ENCODE assay signal across 8 cellular contexts in genomic region chr12:108514973-108515814, GRCh38. TPM values are rescaled to one million over a fixed set of nuclear protein-coding genes. Genes with fewer than 3 reads are reported as not detected.
DNase-seq lines count a peak whose midpoint lies in the region; ATAC-seq and TF ChIP-seq lines count a peak whose summit lies in the region.

TSS of gene FICD (plus strand) at chr12:108515277. CDS start at chr12:108516973, 1,696 bp downstream.

- H3K9ac ChIP-seq in mucosa of stomach (ENCODE audit: low read length) = peak within 1 kb of the TSS; percentile 82

- no peaks in the 10 kb centered on the region for H3K27me3 ChIP-seq in esophagus (ENCODE audit: control insufficient read depth in 1 of 2, insufficient read depth in 2 of 2, low read length in 2 of 2)
- H3K27me3 ChIP-seq in mucosa of stomach (ENCODE audit: control insufficient read depth, insufficient read depth, low read length) = no peaks in the 10 kb centered on the region

- no peaks in the 10 kb centered on the region for H3K27me3 Mint-ChIP-seq in activated T-cell treated with anti-CD3 and anti-CD28 coated beads, Interleukin-2, amount 50 U/mL, for 24 hours

- H3K4me3 Mint-ChIP-seq in activated T-cell treated with anti-CD3 and anti-CD28 coated beads, Interleukin-2, amount 50 U/mL, for 24 hours = peak within 1 kb of the TSS; percentile 92

- H3K9me3 ChIP-seq in esophagus (ENCODE audit: control insufficient read depth in 2 of 2, insufficient read depth in 1 of 2, low read depth in 1 of 2, low read length in 1 of 2) = no peaks in the 10 kb centered on the region
- no peaks in the 10 kb centered on the region for H3K9me3 ChIP-seq in mucosa of stomach (ENCODE audit: control insufficient read depth, low read length)

- peak within 1 kb of the TSS; percentile 95 for H3K27ac Mint-ChIP-seq in activated T-cell treated with anti-CD3 and anti-CD28 coated beads, Interleukin-2, amount 50 U/mL, for 24 hours

- no peaks in the 10 kb centered on the region for H3K9me3 Mint-ChIP-seq in activated T-cell treated with anti-CD3 and anti-CD28 coated beads, Interleukin-2, amount 50 U/mL, for 24 hours

- H3K27ac ChIP-seq in esophagus (ENCODE audit: low read depth in 2 of 2, low read length in 1 of 2) = peak within 1 kb of the TSS; percentile 62 to 80

- peaks cover 6 to 13% of the 10 kb centered on the region in 2 donors for H3K4me1 ChIP-seq in esophagus (ENCODE audit: control insufficient read depth in 2 of 2, insufficient read depth in 2 of 2, low read length in 1 of 2)
- H3K4me1 ChIP-seq in mucosa of stomach (ENCODE audit: control insufficient read depth, insufficient read depth, low read length) = peaks cover 13% of the 10 kb centered on the region

- peak; percentile 89 for ATAC-seq in GM21737 (IDR thresholded peaks at IDR 0.05; ENCODE audit: unreplicated experiment)

- peak; percentile 99 for DNase-seq in DMS79 (lab: John Stamatoyannopoulos, UW)
- DNase-seq in KG1 (lab: John Stamatoyannopoulos, UW) = peak; percentile 99
- peak; percentile 99 for DNase-seq in activated T-cell treated with anti-CD3 and anti-CD28 coated beads, Interleukin-2, amount 50 U/mL, for 24 hours
- DNase-seq in stimulated activated CD8-positive, alpha-beta memory T cell treated with anti-CD3 and anti-CD28 coated beads, Interleukin-4, amount 100 ng/mL, for 48 hours = peak; percentile 99

- WGBS in esophagus, 2 donors = 0 to 1% methylated on average over 61 to 67 of the region's 67 CpGs

- H3K4me3 ChIP-seq in esophagus (ENCODE audit: low read depth in 1 of 2, low read length in 2 of 2) (peak within 1 kb of the TSS; percentile 74 to 86), mucosa of stomach (ENCODE audit: low read length) (peak within 1 kb of the TSS; percentile 74)

- peaks cover 45% of the 10 kb centered on the region for H3K36me3 Mint-ChIP-seq in activated T-cell treated with anti-CD3 and anti-CD28 coated beads, Interleukin-2, amount 50 U/mL, for 24 hours (ENCODE audit: low read depth)

- peaks cover 37% of the 10 kb centered on the region for H3K4me1 Mint-ChIP-seq in activated T-cell treated with anti-CD3 and anti-CD28 coated beads, Interleukin-2, amount 50 U/mL, for 24 hours (ENCODE audit: low read depth)

- H3K36me3 ChIP-seq in esophagus (ENCODE audit: control insufficient read depth in 2 of 2, insufficient read depth in 2 of 2, low read length in 1 of 2) (peaks cover 5 to 18% of the 10 kb centered on the region in 2 donors), mucosa of stomach (ENCODE audit: control insufficient read depth, insufficient read depth, low read length) (peaks cover 10% of the 10 kb centered on the region)

TF ChIP-seq in PFSK-1, 5 proteins besides CTCF, POLR2A, EP300 and RAD21:
- TF ChIP-seq POLR2AphosphoS5 (IDR thresholded peaks at IDR 0.05; ENCODE audit: low read depth, low read length) (peak; percentile 77), REST (IDR thresholded peaks at IDR 0.05; ENCODE audit: insufficient read depth in 1 of 2, low read depth in 2 of 2, low read length in 2 of 2) (no peak), FOXP2 (optimal IDR thresholded peaks at IDR 0.05; ENCODE audit: borderline replicate concordance, extremely low read depth, extremely low read length, insufficient read depth) (peak; percentile 96), TAF1 (IDR thresholded peaks at IDR 0.05; ENCODE audit: borderline replicate concordance, insufficient read depth, low read length) (peak; percentile 56; the same call in 1 of the 2 replicates), SIN3A (IDR thresholded peaks at IDR 0.05; ENCODE audit: borderline replicate concordance, insufficient read depth, low read length) (0 out of 2 replicates have a peak, but pooled peaks have one; percentile 56)

RNA-seq across cellular contexts. Expression of gene FICD, which starts in this region (rescaled TPM):
- 8.5 TPM for polyA plus RNA-seq in PFSK-1 (2012; ENCODE audit: insufficient read length, low read depth)
- 1 to 10 TPM; 1.1 TPM for polyA plus RNA-seq in esophagus

Comparison
In these comparisons a context has a peak if more than half of its experiments do, and no peak if none do; other contexts are left out.
1. Peak in every context shown above with its lines: DNase-seq, ATAC-seq, H3K4me3 ChIP-seq and H3K27ac ChIP-seq.